ENCODE assay signal across 37 cellular contexts in the genomic region with DNA sequence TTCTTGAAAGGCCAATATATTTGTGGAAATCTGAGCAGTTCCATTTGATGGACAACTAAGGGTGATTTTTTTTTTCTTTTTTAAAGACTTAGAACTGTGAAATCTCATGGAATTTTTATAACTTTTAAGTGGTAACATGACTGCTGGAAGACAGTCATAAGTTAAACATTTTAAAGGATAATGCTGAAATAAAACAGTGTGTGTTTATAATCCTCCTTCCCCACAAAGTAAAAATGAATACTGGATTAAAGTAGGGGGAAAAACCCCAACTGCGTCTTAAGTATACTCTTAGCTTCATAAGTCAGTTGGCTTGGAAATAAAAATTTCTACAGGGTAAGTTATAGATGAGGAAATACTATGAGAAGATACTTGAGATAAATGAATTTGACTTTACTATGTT.
"Had no signal": no experiment of that assay in that cellular context is flagged by ENCODE, and none has a peak within 500 bp of the region (broad histone marks: within the 10 kb centered on the region; RNA-seq: fewer than 3 reads in every experiment).

No MANE protein-coding gene starts in this region.

- H3K9me3 ChIP-seq: adrenal gland, ascending aorta, breast epithelium, esophagus muscularis mucosa, gastrocnemius medialis had no signal

- H3K27me3 Mint-ChIP-seq: activated CD4-positive, alpha-beta T cell treated with anti-CD3 and anti-CD28 coated beads for 36 hours; activated CD4-positive, alpha-beta T cell treated with anti-CD3 and anti-CD28 coated beads, Interleukin-2, amount 10 ng/mL, durations not matched to agents 24 days and 14 days; activated naive CD4-positive, alpha-beta T cell treated with anti-CD3 and anti-CD28 coated beads, Interleukin-2, amount 50 U/mL, for 24 hours; activated naive CD8-positive, alpha-beta T cell treated with anti-CD3 and anti-CD28 coated beads for 36 hours; activated naive CD8-positive, alpha-beta T cell treated with anti-CD3 and anti-CD28 coated beads, Interleukin-2, amount 50 U/mL, for 24 hours had no signal

- DNase-seq: activated CD4-positive, alpha-beta memory T cell treated with anti-CD3 and anti-CD28 coated beads for 36 hours; activated CD4-positive, alpha-beta T cell treated with anti-CD3 and anti-CD28 coated beads for 36 hours; activated CD4-positive, alpha-beta T cell treated with anti-CD3 and anti-CD28 coated beads, Interleukin-2, amount 10 ng/mL, durations not matched to agents 24 days and 14 days; activated CD4-positive, CD25-positive, alpha-beta regulatory T cell; activated CD4-positive, CD25-positive, alpha-beta regulatory T cell treated with anti-CD3 and anti-CD28 coated beads, Interleukin-2, amount 50 U/mL, for 72 hours; activated CD8-positive, alpha-beta memory T cell treated with anti-CD3 and anti-CD28 coated beads, Interleukin-2, amount 10 ng/mL, durations not matched to agents 7 days and 5 days; activated CD8-positive, alpha-beta memory T cell treated with anti-CD3 and anti-CD28 coated beads, Interleukin-2, amount 50 U/mL, for 4 hours; activated CD8-positive, alpha-beta T cell treated with anti-CD3 and anti-CD28 coated beads, Interleukin-2, amount 10 ng/mL, durations not matched to agents 7 days and 5 days; activated effector memory CD4-positive, alpha-beta T cell treated with anti-CD3 and anti-CD28 coated beads, Interleukin-2, amount 50 U/mL, for 16 hours; activated naive CD4-positive, alpha-beta T cell treated with anti-CD3 and anti-CD28 coated beads for 36 hours; activated naive CD8-positive, alpha-beta T cell treated with anti-CD3 and anti-CD28 coated beads for 36 hours; activated naive CD8-positive, alpha-beta T cell treated with anti-CD3 and anti-CD28 coated beads, Interleukin-2, amount 50 U/mL, for 24 hours; activated T-cell treated with anti-CD3 and anti-CD28 coated beads, Interleukin-2, amount 50 U/mL, for 1 hour; activated T-cell treated with anti-CD3 and anti-CD28 coated beads, Interleukin-2, amount 50 U/mL, for 48 hours; adrenal gland; central memory CD4-positive, alpha-beta T cell; cerebellar nuclear complex; dermis blood vessel endothelial cell; effector CD4-positive, alpha-beta T cell; effector memory CD8-positive, alpha-beta T cell; erythroblast; foreskin keratinocyte; gastrocnemius medialis; glutamatergic neuron; T-helper 1 cell; T-helper 17 cell; T1000 had no signal

- ATAC-seq: activated CD4-positive, alpha-beta T cell treated with anti-CD3 and anti-CD28 coated beads for 36 hours; activated CD8-positive, alpha-beta memory T cell treated with anti-CD3 and anti-CD28 coated beads, Interleukin-2, amount 10 ng/mL, durations not matched to agents 7 days and 5 days; activated CD8-positive, alpha-beta T cell treated with anti-CD3 and anti-CD28 coated beads, Interleukin-2, amount 10 ng/mL, durations not matched to agents 7 days and 5 days; activated naive CD8-positive, alpha-beta T cell treated with anti-CD3 and anti-CD28 coated beads, Interleukin-2, amount 50 U/mL, for 24 hours; effector memory CD8-positive, alpha-beta T cell; foreskin keratinocyte; gastrocnemius medialis; T-helper 17 cell had no signal

- H3K36me3 Mint-ChIP-seq: activated CD4-positive, alpha-beta memory T cell treated with anti-CD3 and anti-CD28 coated beads for 36 hours; activated CD8-positive, alpha-beta memory T cell treated with anti-CD3 and anti-CD28 coated beads, Interleukin-2, amount 10 ng/mL, durations not matched to agents 7 days and 5 days; activated naive CD4-positive, alpha-beta T cell treated with anti-CD3 and anti-CD28 coated beads, Interleukin-2, amount 50 U/mL, for 24 hours; activated naive CD8-positive, alpha-beta T cell treated with anti-CD3 and anti-CD28 coated beads for 36 hours; brain had no signal

- H3K4me1 ChIP-seq: adrenal gland, ascending aorta, breast epithelium, esophagus muscularis mucosa, gastrocnemius medialis had no signal

- H3K27me3 ChIP-seq: adrenal gland, ascending aorta, breast epithelium, cardiac muscle cell, esophagus muscularis mucosa, foreskin keratinocyte, gastrocnemius medialis had no signal

- H3K27ac ChIP-seq: adrenal gland, ascending aorta, breast epithelium, cardiac muscle cell, coronary artery, esophagus muscularis mucosa, foreskin keratinocyte, gastrocnemius medialis had no signal

- H3K4me3 ChIP-seq: adrenal gland, ascending aorta, breast epithelium, cardiac muscle cell, coronary artery, esophagus muscularis mucosa, gastrocnemius medialis had no signal

- H3K36me3 ChIP-seq: adrenal gland, ascending aorta, breast epithelium, cardiac muscle cell, esophagus muscularis mucosa, gastrocnemius medialis had no signal

- H3K4me1 Mint-ChIP-seq: activated CD4-positive, alpha-beta T cell treated with anti-CD3 and anti-CD28 coated beads for 36 hours; activated CD4-positive, alpha-beta T cell treated with anti-CD3 and anti-CD28 coated beads, Interleukin-2, amount 10 ng/mL, durations not matched to agents 24 days and 14 days; activated CD8-positive, alpha-beta memory T cell treated with anti-CD3 and anti-CD28 coated beads, Interleukin-2, amount 10 ng/mL, durations not matched to agents 7 days and 5 days; activated naive CD4-positive, alpha-beta T cell treated with anti-CD3 and anti-CD28 coated beads, Interleukin-2, amount 50 U/mL, for 24 hours; activated naive CD8-positive, alpha-beta T cell treated with anti-CD3 and anti-CD28 coated beads for 36 hours; activated naive CD8-positive, alpha-beta T cell treated with anti-CD3 and anti-CD28 coated beads, Interleukin-2, amount 50 U/mL, for 24 hours; T-helper 17 cell had no signal

- H3K9me3 Mint-ChIP-seq: activated CD4-positive, alpha-beta memory T cell treated with anti-CD3 and anti-CD28 coated beads for 36 hours; activated naive CD4-positive, alpha-beta T cell treated with anti-CD3 and anti-CD28 coated beads for 36 hours; activated naive CD4-positive, alpha-beta T cell treated with anti-CD3 and anti-CD28 coated beads, Interleukin-2, amount 50 U/mL, for 24 hours; activated naive CD8-positive, alpha-beta T cell treated with anti-CD3 and anti-CD28 coated beads for 36 hours; activated naive CD8-positive, alpha-beta T cell treated with anti-CD3 and anti-CD28 coated beads, Interleukin-2, amount 50 U/mL, for 24 hours; activated T-helper 1 cell treated with anti-CD3 and anti-CD28 coated beads, Interleukin-12 subunit alpha, Interleukin-12 subunit beta, Interleukin-2, Interleukin-4 antibody, amounts not matched to agents 30 ng/mL and 10 ng/mL and 1 ng/mL, durations not matched to agents 14 hours and 24 hours and 36 hours; activated T-helper 2 cell treated with anti-CD3 and anti-CD28 coated beads, Interferon-gamma antibody, Interleukin-2, Interleukin-4, amounts not matched to agents 10 μg/mL and 5 μg/mL and 100 μg/mL, durations not matched to agents 14 hours and 24 hours and 36 hours; brain; T-helper 2 cell treated with Interferon-gamma antibody and Interleukin-4, amounts not matched to agents 5 μg/mL and 100 μg/mL, for 36 hours had no signal

- H3K27ac Mint-ChIP-seq: activated CD4-positive, alpha-beta memory T cell treated with anti-CD3 and anti-CD28 coated beads for 36 hours; activated CD4-positive, alpha-beta T cell treated with anti-CD3 and anti-CD28 coated beads for 36 hours; activated CD4-positive, alpha-beta T cell treated with anti-CD3 and anti-CD28 coated beads, Interleukin-2, amount 10 ng/mL, durations not matched to agents 24 days and 14 days; activated CD8-positive, alpha-beta memory T cell treated with anti-CD3 and anti-CD28 coated beads, Interleukin-2, amount 10 ng/mL, durations not matched to agents 7 days and 5 days; activated CD8-positive, alpha-beta T cell treated with anti-CD3 and anti-CD28 coated beads, Interleukin-2, amount 10 ng/mL, durations not matched to agents 7 days and 5 days; activated naive CD4-positive, alpha-beta T cell treated with anti-CD3 and anti-CD28 coated beads for 36 hours; activated naive CD4-positive, alpha-beta T cell treated with anti-CD3 and anti-CD28 coated beads, Interleukin-2, amount 50 U/mL, for 24 hours; activated naive CD8-positive, alpha-beta T cell treated with anti-CD3 and anti-CD28 coated beads for 36 hours; activated naive CD8-positive, alpha-beta T cell treated with anti-CD3 and anti-CD28 coated beads, Interleukin-2, amount 50 U/mL, for 24 hours; activated T-helper 1 cell treated with anti-CD3 and anti-CD28 coated beads, Interleukin-12 subunit alpha, Interleukin-12 subunit beta, Interleukin-2, Interleukin-4 antibody, amounts not matched to agents 30 ng/mL and 10 ng/mL and 1 ng/mL, durations not matched to agents 14 hours and 24 hours and 36 hours; activated T-helper 2 cell treated with anti-CD3 and anti-CD28 coated beads, Interferon-gamma antibody, Interleukin-2, Interleukin-4, amounts not matched to agents 10 μg/mL and 5 μg/mL and 100 μg/mL, durations not matched to agents 14 hours and 24 hours and 36 hours; brain; effector memory CD8-positive, alpha-beta T cell; T-helper 17 cell; T-helper 2 cell treated with Interferon-gamma antibody and Interleukin-4, amounts not matched to agents 5 μg/mL and 100 μg/mL, for 36 hours had no signal

- H3K4me3 Mint-ChIP-seq: activated CD4-positive, alpha-beta memory T cell treated with anti-CD3 and anti-CD28 coated beads for 36 hours; activated CD4-positive, alpha-beta T cell treated with anti-CD3 and anti-CD28 coated beads for 36 hours; activated CD4-positive, alpha-beta T cell treated with anti-CD3 and anti-CD28 coated beads, Interleukin-2, amount 10 ng/mL, durations not matched to agents 24 days and 14 days; activated CD8-positive, alpha-beta memory T cell treated with anti-CD3 and anti-CD28 coated beads, Interleukin-2, amount 10 ng/mL, durations not matched to agents 7 days and 5 days; activated CD8-positive, alpha-beta T cell treated with anti-CD3 and anti-CD28 coated beads, Interleukin-2, amount 10 ng/mL, durations not matched to agents 7 days and 5 days; activated naive CD4-positive, alpha-beta T cell treated with anti-CD3 and anti-CD28 coated beads for 36 hours; activated naive CD4-positive, alpha-beta T cell treated with anti-CD3 and anti-CD28 coated beads, Interleukin-2, amount 50 U/mL, for 24 hours; activated naive CD8-positive, alpha-beta T cell treated with anti-CD3 and anti-CD28 coated beads for 36 hours; activated naive CD8-positive, alpha-beta T cell treated with anti-CD3 and anti-CD28 coated beads, Interleukin-2, amount 50 U/mL, for 24 hours; activated T-helper 1 cell treated with anti-CD3 and anti-CD28 coated beads, Interleukin-12 subunit alpha, Interleukin-12 subunit beta, Interleukin-2, Interleukin-4 antibody, amounts not matched to agents 30 ng/mL and 10 ng/mL and 1 ng/mL, durations not matched to agents 14 hours and 24 hours and 36 hours; brain; effector memory CD8-positive, alpha-beta T cell; T-helper 17 cell; T-helper 2 cell treated with Interferon-gamma antibody and Interleukin-4, amounts not matched to agents 5 μg/mL and 100 μg/mL, for 36 hours had no signal
